9 cellular contexts compared by ENCODE assay signal in the genomic region with DNA sequence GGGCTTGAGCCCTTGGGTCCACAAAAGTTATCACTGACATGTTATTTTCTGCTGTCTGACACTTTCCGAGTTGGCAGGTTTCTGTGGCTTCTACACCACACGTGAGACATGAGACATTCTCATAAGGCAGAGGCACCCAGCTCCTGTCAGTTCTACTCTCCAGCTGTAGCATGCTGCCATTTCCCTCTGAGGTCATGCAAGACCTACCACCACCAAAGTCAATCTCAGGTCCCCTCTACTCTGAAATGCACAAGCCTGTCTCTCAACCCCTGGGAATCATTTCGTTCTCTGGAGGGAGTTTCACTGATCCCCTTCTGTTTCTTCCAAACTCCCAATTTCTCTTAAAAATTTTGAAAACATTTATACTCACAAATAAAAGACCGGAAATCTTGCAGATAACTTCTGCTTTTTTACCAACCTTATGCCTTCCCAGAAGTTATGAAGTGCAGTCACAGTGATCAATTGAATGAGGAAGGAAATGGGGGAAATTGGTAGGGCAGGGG. TPM values are rescaled to one million over a fixed set of nuclear protein-coding genes. Genes with fewer than 3 reads are reported as not detected.
DNase-seq lines count a peak whose midpoint lies in the region; ATAC-seq, FAIRE-seq and TF ChIP-seq lines count a peak whose summit lies in the region.
"Had no signal": no experiment of that assay in that cellular context is flagged by ENCODE, and none has a peak within 500 bp of the region (broad histone marks: within the 10 kb centered on the region; RNA-seq: fewer than 3 reads in every experiment).

No MANE protein-coding gene starts in this region.

- intact Hi-C loops in right cardiac atrium (cut with DNase I) (no loop called here), pancreas (cut with DNase I) (no loop called here)

- H3K27me3 ChIP-seq in right cardiac atrium (ENCODE audit: control insufficient read depth, insufficient read depth) (no peaks in the 10 kb centered on the region), pancreas (no peaks in the 10 kb centered on the region)

- H3K4me3 ChIP-seq in right cardiac atrium (ENCODE audit: low read length) (no peak overlapping the region), pancreas (no peak overlapping the region)

- CTCF ChIA-PET in activated CD8-positive, alpha-beta memory T cell treated with anti-CD3 and anti-CD28 coated beads, Interleukin-2, amount 10 ng/mL, durations not matched to agents 7 days and 5 days (lab: Charles Lee), result interaction anchor here (1.0 to 1.9 kb wide), 2 partner anchors 10 to 337 kb away, joined by 4 read pairs; no protein-coding TSS in a partner anchor

- H3K9me3 Mint-ChIP-seq in activated CD8-positive, alpha-beta memory T cell treated with anti-CD3 and anti-CD28 coated beads, Interleukin-2, amount 10 ng/mL, durations not matched to agents 7 days and 5 days (ENCODE audit: low read depth), result peaks cover 2% of the 10 kb centered on the region
- H3K9me3 Mint-ChIP-seq in stimulated activated naive CD8-positive, alpha-beta T cell treated with anti-CD3 and anti-CD28 coated beads, Interleukin-15, Interleukin-2, amounts not matched to agents 100 ng/mL and 50 ng/mL, for 24 hours, result peaks cover 2% of the 10 kb centered on the region

- no peak for FAIRE-seq in pancreas (lab: Jason Lieb, UNC)

- H3K4me1 ChIP-seq in right cardiac atrium (ENCODE audit: control insufficient read depth, insufficient read depth, low read length) (no peaks in the 10 kb centered on the region), pancreas (no peaks in the 10 kb centered on the region)

- no peaks in the 10 kb centered on the region for H3K36me3 ChIP-seq in pancreas

- TF ChIP-seq CTCF in pancreas (IDR thresholded peaks at IDR 0.05), result no peak

- peak; percentile 57 for ATAC-seq in activated CD8-positive, alpha-beta memory T cell treated with anti-CD3 and anti-CD28 coated beads, Interleukin-2, amount 10 ng/mL, durations not matched to agents 7 days and 5 days
- peak; percentile 91 for ATAC-seq in HG03066 (IDR thresholded peaks at IDR 0.05; ENCODE audit: low read depth, unreplicated experiment)
- no peak for ATAC-seq in right cardiac atrium
- no peak for ATAC-seq in pancreas

- peaks cover 18% of the 10 kb centered on the region for H3K27me3 Mint-ChIP-seq in activated CD8-positive, alpha-beta memory T cell treated with anti-CD3 and anti-CD28 coated beads, Interleukin-2, amount 10 ng/mL, durations not matched to agents 7 days and 5 days
- peaks cover 7% of the 10 kb centered on the region for H3K27me3 Mint-ChIP-seq in stimulated activated naive CD8-positive, alpha-beta T cell treated with anti-CD3 and anti-CD28 coated beads, Interleukin-15, Interleukin-2, amounts not matched to agents 100 ng/mL and 50 ng/mL, for 24 hours

- H3K4me3 Mint-ChIP-seq in activated CD8-positive, alpha-beta memory T cell treated with anti-CD3 and anti-CD28 coated beads, Interleukin-2, amount 10 ng/mL, durations not matched to agents 7 days and 5 days, result no peak overlapping the region
- H3K4me3 Mint-ChIP-seq in stimulated activated naive CD8-positive, alpha-beta T cell treated with anti-CD3 and anti-CD28 coated beads, Interleukin-15, Interleukin-2, amounts not matched to agents 100 ng/mL and 50 ng/mL, for 24 hours, result peak overlapping the region; percentile 27

- 50% methylated on average over 4 of the region's 4 CpGs for WGBS in right cardiac atrium
- 56 to 64% methylated on average over 4 of the region's 4 CpGs for WGBS in pancreas, 2 donors

- no peak overlapping the region for H3K27ac Mint-ChIP-seq in activated CD8-positive, alpha-beta memory T cell treated with anti-CD3 and anti-CD28 coated beads, Interleukin-2, amount 10 ng/mL, durations not matched to agents 7 days and 5 days
- H3K27ac Mint-ChIP-seq in stimulated activated naive CD8-positive, alpha-beta T cell treated with anti-CD3 and anti-CD28 coated beads, Interleukin-15, Interleukin-2, amounts not matched to agents 100 ng/mL and 50 ng/mL, for 24 hours, result peak overlapping the region; percentile 76

- H3K9me3 ChIP-seq in right cardiac atrium (ENCODE audit: control insufficient read depth, low read length) (peaks cover 3% of the 10 kb centered on the region), pancreas (no peaks in the 10 kb centered on the region)

- H3K36me3 Mint-ChIP-seq in activated CD8-positive, alpha-beta memory T cell treated with anti-CD3 and anti-CD28 coated beads, Interleukin-2, amount 10 ng/mL, durations not matched to agents 7 days and 5 days, result peaks cover 2% of the 10 kb centered on the region
- no peaks in the 10 kb centered on the region for H3K36me3 Mint-ChIP-seq in stimulated activated naive CD8-positive, alpha-beta T cell treated with anti-CD3 and anti-CD28 coated beads, Interleukin-15, Interleukin-2, amounts not matched to agents 100 ng/mL and 50 ng/mL, for 24 hours (ENCODE audit: low read depth)

- DNase-seq in activated CD8-positive, alpha-beta memory T cell treated with anti-CD3 and anti-CD28 coated beads, Interleukin-2, amount 10 ng/mL, durations not matched to agents 7 days and 5 days, result peak; percentile 57
- DNase-seq in activated CD8-positive, alpha-beta memory T cell treated with anti-CD3 and anti-CD28 coated beads, Interleukin-2, amount 50 U/mL, for 4 hours, result no peak
- DNase-seq in UCSD-AML1 (lab: John Stamatoyannopoulos, UW; ENCODE audit: unreplicated experiment) (peak; percentile 48), right cardiac atrium (no peak), pancreas (no peak), NCI-H446 treated with DMSO at 0.1 percent for 48 hours (lab: John Stamatoyannopoulos, UW) (no peak)
- DNase-seq: NCI-H82 had no signal

- H3K4me1 Mint-ChIP-seq in activated CD8-positive, alpha-beta memory T cell treated with anti-CD3 and anti-CD28 coated beads, Interleukin-2, amount 10 ng/mL, durations not matched to agents 7 days and 5 days, result peaks cover 20% of the 10 kb centered on the region
- H3K4me1 Mint-ChIP-seq in stimulated activated naive CD8-positive, alpha-beta T cell treated with anti-CD3 and anti-CD28 coated beads, Interleukin-15, Interleukin-2, amounts not matched to agents 100 ng/mL and 50 ng/mL, for 24 hours (ENCODE audit: low read depth), result peaks cover 68% of the 10 kb centered on the region

- H3K27ac ChIP-seq in right cardiac atrium (ENCODE audit: low read length) (no peak overlapping the region), pancreas (no peak overlapping the region)

RNA-seq across cellular contexts. Expression of a gene that starts 39.5 kb away (rescaled TPM):
- not detected for total RNA-seq in activated CD8-positive, alpha-beta memory T cell treated with anti-CD3 and anti-CD28 coated beads, Interleukin-2, amount 10 ng/mL, durations not matched to agents 7 days and 5 days
- total RNA-seq in right cardiac atrium (not detected), pancreas (under 1 TPM in 5 of 6 donors, not detected in 1; 0.03 to 0.34 (median 0.14) TPM)
- polyA plus RNA-seq in right cardiac atrium (not detected), pancreas (under 1 TPM; 0.04 to 0.07 TPM)

Comparison
In these comparisons a context has a peak if more than half of its experiments do, and no peak if none do; other contexts are left out.
1. DNase-seq: peak in activated CD8-positive, alpha-beta memory T cell treated with anti-CD3 and anti-CD28 coated beads, Interleukin-2, amount 10 ng/mL, durations not matched to agents 7 days and 5 days (single experiment) and UCSD-AML1 (single experiment); none in activated CD8-positive, alpha-beta memory T cell treated with anti-CD3 and anti-CD28 coated beads, Interleukin-2, amount 50 U/mL, for 4 hours (single experiment), right cardiac atrium (0 of 3), pancreas (0 of 6) and NCI-H446 treated with DMSO at 0.1 percent for 48 hours (single experiment).
2. ATAC-seq: peak in activated CD8-positive, alpha-beta memory T cell treated with anti-CD3 and anti-CD28 coated beads, Interleukin-2, amount 10 ng/mL, durations not matched to agents 7 days and 5 days (single experiment) and HG03066 (single experiment); none in right cardiac atrium (0 of 2) and pancreas (0 of 4).